Comparison of ENCODE assay signal across 1 cellular context in genomic region chr12:57750561-57751431, GRCh38.
TF ChIP-seq lines count a peak whose summit lies in the region.

No MANE protein-coding gene starts in this region.

TF ChIP-seq in IMR-90, 13 proteins besides CTCF, POLR2A, EP300 and RAD21 (continued from another document):
- TF ChIP-seq ELK1 (IDR thresholded peaks at IDR 0.05; ENCODE audit: borderline replicate concordance, low read depth, low read length) (no peak), BHLHE40 (IDR thresholded peaks at IDR 0.05; ENCODE audit: low read depth, low read length) (no peak), FOS (IDR thresholded peaks at IDR 0.05; ENCODE audit: low read depth, low read length) (no peak)
TF ChIP-seq in IMR-90: peak in this region for 0.
